In the genomic region with DNA sequence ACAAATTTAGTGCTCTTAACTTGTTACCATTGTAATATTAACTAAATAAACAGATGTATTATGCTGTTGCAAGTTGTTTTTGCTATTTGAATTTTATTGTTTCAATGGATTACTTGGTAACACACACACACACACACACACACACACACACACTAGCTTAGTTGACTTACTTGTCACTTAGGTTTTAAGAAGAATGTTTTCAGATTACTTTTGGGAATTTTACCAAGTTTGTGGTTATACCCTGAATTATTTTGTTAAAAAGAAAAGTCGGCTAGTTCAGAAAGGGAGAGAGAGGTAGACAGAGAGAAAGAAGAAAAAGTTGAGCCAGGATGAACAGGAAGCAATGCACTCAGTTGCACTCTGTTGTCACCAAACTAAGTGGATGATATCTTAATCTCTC, we compare ENCODE assay signal across 24 cellular contexts. TPM values are rescaled to one million over a fixed set of nuclear protein-coding genes. Genes with fewer than 3 reads are reported as not detected.
"Had no signal": no experiment of that assay in that cellular context is flagged by ENCODE, and none has a peak within 500 bp of the region (broad histone marks: within the 10 kb centered on the region; RNA-seq: fewer than 3 reads in every experiment).

No MANE protein-coding gene starts in this region.

- H3K9me3 Mint-ChIP-seq: activated naive CD8-positive, alpha-beta T cell treated with anti-CD3 and anti-CD28 coated beads, Interleukin-2, amount 50 U/mL, for 24 hours; activated T-helper 1 cell treated with anti-CD3 and anti-CD28 coated beads, Interleukin-12 subunit alpha, Interleukin-12 subunit beta, Interleukin-2, Interleukin-4 antibody, amounts not matched to agents 30 ng/mL and 10 ng/mL and 1 ng/mL, durations not matched to agents 14 hours and 24 hours and 36 hours; central memory CD8-positive, alpha-beta T cell; natural killer cell; stimulated activated naive CD8-positive, alpha-beta T cell treated with anti-CD3 and anti-CD28 coated beads, Interleukin-15, amount 100 ng/mL, for 72 hours had no signal

- H3K27ac ChIP-seq: dorsolateral prefrontal cortex, foreskin keratinocyte, left lung, sigmoid colon, tibial nerve had no signal

- ATAC-seq: activated CD8-positive, alpha-beta T cell treated with anti-CD3 and anti-CD28 coated beads, Interleukin-2, amount 10 ng/mL, durations not matched to agents 7 days and 5 days; activated naive CD8-positive, alpha-beta T cell treated with anti-CD3 and anti-CD28 coated beads, Interleukin-2, amount 50 U/mL, for 24 hours; effector memory CD8-positive, alpha-beta T cell; esophagus mucosa; foreskin keratinocyte; left lung; natural killer cell; stimulated activated effector memory CD8-positive, alpha-beta T cell treated with anti-CD3 and anti-CD28 coated beads, Interleukin-12 subunit alpha, Interleukin-12 subunit beta, amount 100 ng/mL, for 72 hours; stimulated activated naive CD8-positive, alpha-beta T cell treated with anti-CD3 and anti-CD28 coated beads, Interleukin-15, amount 100 ng/mL, for 72 hours had no signal

- H3K27ac Mint-ChIP-seq: activated CD8-positive, alpha-beta T cell treated with anti-CD3 and anti-CD28 coated beads, Interleukin-2, amount 10 ng/mL, durations not matched to agents 7 days and 5 days; activated naive CD8-positive, alpha-beta T cell treated with anti-CD3 and anti-CD28 coated beads, Interleukin-2, amount 50 U/mL, for 24 hours; activated T-helper 1 cell treated with anti-CD3 and anti-CD28 coated beads, Interleukin-12 subunit alpha, Interleukin-12 subunit beta, Interleukin-2, Interleukin-4 antibody, amounts not matched to agents 30 ng/mL and 10 ng/mL and 1 ng/mL, durations not matched to agents 14 hours and 24 hours and 36 hours; effector memory CD8-positive, alpha-beta T cell; natural killer cell; stimulated activated effector memory CD8-positive, alpha-beta T cell treated with anti-CD3 and anti-CD28 coated beads, Interleukin-12 subunit alpha, Interleukin-12 subunit beta, amount 100 ng/mL, for 72 hours; stimulated activated naive CD8-positive, alpha-beta T cell treated with anti-CD3 and anti-CD28 coated beads, Interleukin-15, amount 100 ng/mL, for 72 hours had no signal

- DNase-seq: activated CD4-positive, alpha-beta T cell treated with anti-CD3 and anti-CD28 coated beads for 1 hour; activated CD4-positive, alpha-beta T cell treated with anti-CD3 and anti-CD28 coated beads, Interleukin-2, amount 50 U/mL, for 1 hour; activated CD8-positive, alpha-beta T cell treated with anti-CD3 and anti-CD28 coated beads, Interleukin-2, amount 10 ng/mL, durations not matched to agents 7 days and 5 days; activated gamma-delta T cell; activated naive CD4-positive, alpha-beta T cell treated with anti-CD3 and anti-CD28 coated beads, Interleukin-2, amount 50 U/mL, for 16 hours; activated naive CD8-positive, alpha-beta T cell treated with anti-CD3 and anti-CD28 coated beads, Interleukin-2, amount 50 U/mL, for 24 hours; dorsolateral prefrontal cortex; effector memory CD8-positive, alpha-beta T cell; foreskin keratinocyte; hippocampal formation; kidney glomerular epithelial cell; left lung; natural killer cell; sigmoid colon; stimulated activated naive CD8-positive, alpha-beta T cell treated with anti-CD3 and anti-CD28 coated beads, Interleukin-15, amount 100 ng/mL, for 72 hours; T-helper 9 cell had no signal

- H3K36me3 Mint-ChIP-seq: natural killer cell had no signal

- H3K9me3 ChIP-seq: left lung, sigmoid colon, tibial nerve had no signal

- H3K36me3 ChIP-seq: left lung, sigmoid colon, tibial nerve had no signal

- H3K4me3 ChIP-seq: lung, sigmoid colon, tibial nerve had no signal

- H3K4me1 ChIP-seq: foreskin keratinocyte had no signal

- H3K4me3 Mint-ChIP-seq: activated CD8-positive, alpha-beta T cell treated with anti-CD3 and anti-CD28 coated beads, Interleukin-2, amount 10 ng/mL, durations not matched to agents 7 days and 5 days; activated naive CD8-positive, alpha-beta T cell treated with anti-CD3 and anti-CD28 coated beads, Interleukin-2, amount 50 U/mL, for 24 hours; activated T-helper 1 cell treated with anti-CD3 and anti-CD28 coated beads, Interleukin-12 subunit alpha, Interleukin-12 subunit beta, Interleukin-2, Interleukin-4 antibody, amounts not matched to agents 30 ng/mL and 10 ng/mL and 1 ng/mL, durations not matched to agents 14 hours and 24 hours and 36 hours; central memory CD8-positive, alpha-beta T cell; effector memory CD8-positive, alpha-beta T cell; natural killer cell; stimulated activated effector memory CD8-positive, alpha-beta T cell treated with anti-CD3 and anti-CD28 coated beads, Interleukin-12 subunit alpha, Interleukin-12 subunit beta, amount 100 ng/mL, for 72 hours; stimulated activated naive CD8-positive, alpha-beta T cell treated with anti-CD3 and anti-CD28 coated beads, Interleukin-15, amount 100 ng/mL, for 72 hours had no signal

RNA-seq across cellular contexts. Expression of gene SSTR1, which starts 5.3 kb away (rescaled TPM):
- total RNA-seq: activated CD8-positive, alpha-beta T cell treated with anti-CD3 and anti-CD28 coated beads, Interleukin-2, amount 10 ng/mL, durations not matched to agents 7 days and 5 days; activated T-helper 1 cell treated with anti-CD3 and anti-CD28 coated beads, Interleukin-12 subunit alpha, Interleukin-12 subunit beta, Interleukin-2, Interleukin-4 antibody, amounts not matched to agents 30 ng/mL and 10 ng/mL and 1 ng/mL, durations not matched to agents 14 hours and 24 hours and 36 hours; foreskin keratinocyte; natural killer cell; T-helper 1 cell treated with Interleukin-12 subunit alpha and Interleukin-12 subunit beta and Interleukin-4 antibody, amounts not matched to agents 30 ng/mL and 1 ng/mL, for 36 hours had no signal

RNA-seq across cellular contexts. Expression of gene CLEC14A, which starts 42.9 kb away (rescaled TPM):
- total RNA-seq: activated CD8-positive, alpha-beta T cell treated with anti-CD3 and anti-CD28 coated beads, Interleukin-2, amount 10 ng/mL, durations not matched to agents 7 days and 5 days; activated T-helper 1 cell treated with anti-CD3 and anti-CD28 coated beads, Interleukin-12 subunit alpha, Interleukin-12 subunit beta, Interleukin-2, Interleukin-4 antibody, amounts not matched to agents 30 ng/mL and 10 ng/mL and 1 ng/mL, durations not matched to agents 14 hours and 24 hours and 36 hours; foreskin keratinocyte; natural killer cell; osteoblast; T-helper 1 cell treated with Interleukin-12 subunit alpha and Interleukin-12 subunit beta and Interleukin-4 antibody, amounts not matched to agents 30 ng/mL and 1 ng/mL, for 36 hours had no signal
